ENCODE assay signal across 20 cellular contexts in the genomic region with DNA sequence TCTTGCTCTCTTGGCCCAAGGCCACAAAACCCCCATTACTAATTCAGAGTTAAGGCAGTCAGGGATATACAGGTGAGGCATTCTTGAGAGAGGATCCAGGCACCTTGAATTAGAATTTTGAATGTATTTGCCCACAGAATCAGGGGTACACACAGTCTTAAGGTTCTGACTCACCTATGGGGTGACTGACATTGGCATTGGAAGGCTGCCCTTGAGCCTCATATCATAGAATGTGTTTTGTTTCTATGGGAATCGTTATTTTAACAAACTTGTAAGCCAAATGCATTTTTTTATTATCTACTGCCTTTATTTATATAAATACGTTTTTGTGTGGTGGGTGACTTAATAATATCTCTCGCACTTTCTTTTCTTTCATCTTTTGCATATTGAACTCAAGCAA.
"Had no signal": no experiment of that assay in that cellular context is flagged by ENCODE, and none has a peak within 500 bp of the region (broad histone marks: within the 10 kb centered on the region; RNA-seq: fewer than 3 reads in every experiment).

No MANE protein-coding gene starts in this region.

- H3K27ac Mint-ChIP-seq: activated CD4-positive, alpha-beta T cell treated with anti-CD3 and anti-CD28 coated beads, Interleukin-2, amount 10 ng/mL, durations not matched to agents 24 days and 14 days; activated naive CD4-positive, alpha-beta T cell treated with anti-CD3 and anti-CD28 coated beads, Interleukin-2, amount 50 U/mL, for 72 hours; effector memory CD8-positive, alpha-beta T cell; stimulated activated effector memory CD8-positive, alpha-beta T cell treated with anti-CD3 and anti-CD28 coated beads, Interleukin-12 subunit alpha, Interleukin-12 subunit beta, amount 100 ng/mL, for 72 hours had no signal

- ATAC-seq: activated CD4-positive, CD25-positive, alpha-beta regulatory T cell treated with anti-CD3 and anti-CD28 coated beads, Interleukin-2, amount 50 U/mL, for 24 hours; activated naive CD4-positive, alpha-beta T cell treated with anti-CD3 and anti-CD28 coated beads, Interleukin-2, amount 50 U/mL, for 72 hours; effector memory CD8-positive, alpha-beta T cell; heart left ventricle; naive thymus-derived CD8-positive, alpha-beta T cell; right lobe of liver; stimulated activated effector memory CD8-positive, alpha-beta T cell treated with anti-CD3 and anti-CD28 coated beads, Interleukin-12 subunit alpha, Interleukin-12 subunit beta, amount 100 ng/mL, for 72 hours; upper lobe of right lung had no signal

- H3K4me3 ChIP-seq: adrenal gland, colonic mucosa, dorsolateral prefrontal cortex, esophagus squamous epithelium, heart left ventricle, right lobe of liver, testis, upper lobe of right lung had no signal

- H3K9ac ChIP-seq: SK-N-SH had no signal

- DNase-seq: activated CD4-positive, alpha-beta T cell treated with anti-CD3 and anti-CD28 coated beads, Interleukin-2, amount 10 ng/mL, durations not matched to agents 24 days and 14 days; activated T-cell treated with anti-CD3 and anti-CD28 coated beads, Interleukin-2, amount 50 U/mL, for 1 hour; adrenal gland; colonic mucosa; dorsolateral prefrontal cortex; effector memory CD8-positive, alpha-beta T cell; esophagus squamous epithelium; heart left ventricle; left cardiac atrium; mesendoderm; naive thymus-derived CD8-positive, alpha-beta T cell; right lobe of liver; SK-N-SH; small intestine; stimulated activated CD4-positive, alpha-beta T cell treated with anti-CD3 and anti-CD28 coated beads, Interleukin-2, amount 100 ng/mL, for 24 hours; testis; upper lobe of right lung had no signal

- H3K9me3 ChIP-seq: adrenal gland, colonic mucosa, esophagus squamous epithelium, heart left ventricle, right lobe of liver, SK-N-SH, testis, upper lobe of right lung had no signal

- H3K9me3 Mint-ChIP-seq: activated CD4-positive, alpha-beta T cell treated with anti-CD3 and anti-CD28 coated beads, Interleukin-2, amount 10 ng/mL, durations not matched to agents 24 days and 14 days; activated naive CD4-positive, alpha-beta T cell treated with anti-CD3 and anti-CD28 coated beads, Interleukin-2, amount 50 U/mL, for 72 hours; effector memory CD8-positive, alpha-beta T cell; naive thymus-derived CD8-positive, alpha-beta T cell; stimulated activated effector memory CD8-positive, alpha-beta T cell treated with anti-CD3 and anti-CD28 coated beads, Interleukin-12 subunit alpha, Interleukin-12 subunit beta, amount 100 ng/mL, for 72 hours had no signal

- H3K36me3 Mint-ChIP-seq: activated naive CD4-positive, alpha-beta T cell treated with anti-CD3 and anti-CD28 coated beads, Interleukin-2, amount 50 U/mL, for 72 hours; naive thymus-derived CD8-positive, alpha-beta T cell; stimulated activated effector memory CD8-positive, alpha-beta T cell treated with anti-CD3 and anti-CD28 coated beads, Interleukin-12 subunit alpha, Interleukin-12 subunit beta, amount 100 ng/mL, for 72 hours had no signal

- H3K27ac ChIP-seq: adrenal gland, colonic mucosa, right lobe of liver, upper lobe of right lung had no signal

- H3K4me1 Mint-ChIP-seq: activated CD4-positive, alpha-beta T cell treated with anti-CD3 and anti-CD28 coated beads, Interleukin-2, amount 10 ng/mL, durations not matched to agents 24 days and 14 days; stimulated activated effector memory CD8-positive, alpha-beta T cell treated with anti-CD3 and anti-CD28 coated beads, Interleukin-12 subunit alpha, Interleukin-12 subunit beta, amount 100 ng/mL, for 72 hours had no signal

- H3K27me3 ChIP-seq: adrenal gland, colonic mucosa, dorsolateral prefrontal cortex, esophagus squamous epithelium, heart left ventricle, right lobe of liver, testis, upper lobe of right lung had no signal

- H3K27me3 Mint-ChIP-seq: effector memory CD8-positive, alpha-beta T cell had no signal

- H3K36me3 ChIP-seq: adrenal gland, colonic mucosa, esophagus squamous epithelium, heart left ventricle, right lobe of liver, upper lobe of right lung had no signal

- H3K4me3 Mint-ChIP-seq: activated CD4-positive, alpha-beta T cell treated with anti-CD3 and anti-CD28 coated beads, Interleukin-2, amount 10 ng/mL, durations not matched to agents 24 days and 14 days; effector memory CD8-positive, alpha-beta T cell; naive thymus-derived CD8-positive, alpha-beta T cell; stimulated activated effector memory CD8-positive, alpha-beta T cell treated with anti-CD3 and anti-CD28 coated beads, Interleukin-12 subunit alpha, Interleukin-12 subunit beta, amount 100 ng/mL, for 72 hours had no signal
